In genomic region chr22:22955866-22956535, GRCh38 we compare ENCODE assay signal across 1 cellular context.
TF ChIP-seq lines count a peak whose summit lies in the region.

No MANE protein-coding gene starts in this region.

TF ChIP-seq in HCT116, 20 proteins besides CTCF, POLR2A, EP300 and RAD21 (continued from another document):
- TF ChIP-seq REST (IDR thresholded peaks at IDR 0.05; ENCODE audit: low read depth) (no peak), CEBPB (IDR thresholded peaks at IDR 0.05; ENCODE audit: low read depth) (no peak), JUND (IDR thresholded peaks at IDR 0.05) (no peak)
